ENCODE assay signal across 24 cellular contexts in genomic region chr4:185392156-185392555, GRCh38.
"Had no signal": no experiment of that assay in that cellular context is flagged by ENCODE, and none has a peak within 500 bp of the region (broad histone marks: within the 10 kb centered on the region; RNA-seq: fewer than 3 reads in every experiment).

No MANE protein-coding gene starts in this region.

- DNase-seq: activated CD4-positive, alpha-beta T cell treated with anti-CD3 and anti-CD28 coated beads for 1 hour; activated CD4-positive, alpha-beta T cell treated with anti-CD3 and anti-CD28 coated beads, Interleukin-2, amount 10 ng/mL, durations not matched to agents 24 days and 14 days; activated CD4-positive, alpha-beta T cell treated with anti-CD3 and anti-CD28 coated beads, Interleukin-2, amount 50 U/mL, for 48 hours; activated gamma-delta T cell treated with Interleukin-2 at 50 U/mL for 16 hours; activated naive CD4-positive, alpha-beta T cell treated with anti-CD3 and anti-CD28 coated beads, Interleukin-2, amount 10 ng/mL, durations not matched to agents 7 days and 5 days; activated naive CD8-positive, alpha-beta T cell treated with anti-CD3 and anti-CD28 coated beads for 36 hours; activated T-cell treated with anti-CD3 and anti-CD28 coated beads, Interleukin-2, amount 50 U/mL, for 48 hours; anterior cingulate cortex; NCI-H1092; NCI-H1417; NCI-H1930; NCI-H2171; NCI-H226; NCI-H526; NCI-H774; NK-92 treated with Interleukin-12 subunit alpha and Interleukin-12 subunit beta, amount 100 ng/mL, for 24 hours; OCI-M1; RPMI8226; SW 1271 had no signal

- H3K27ac Mint-ChIP-seq: activated CD4-positive, alpha-beta T cell treated with anti-CD3 and anti-CD28 coated beads, Interleukin-2, amount 10 ng/mL, durations not matched to agents 24 days and 14 days; activated naive CD4-positive, alpha-beta T cell treated with anti-CD3 and anti-CD28 coated beads, Interleukin-2, amount 10 ng/mL, durations not matched to agents 7 days and 5 days; activated naive CD8-positive, alpha-beta T cell treated with anti-CD3 and anti-CD28 coated beads for 36 hours; activated T-helper 2 cell treated with anti-CD3 and anti-CD28 coated beads, Interferon-gamma antibody, Interleukin-2, Interleukin-4, amounts not matched to agents 10 μg/mL and 5 μg/mL and 100 μg/mL, durations not matched to agents 14 hours and 24 hours and 36 hours; WTC11 had no signal

- H3K4me3 Mint-ChIP-seq: activated CD4-positive, alpha-beta T cell treated with anti-CD3 and anti-CD28 coated beads, Interleukin-2, amount 10 ng/mL, durations not matched to agents 24 days and 14 days; activated naive CD4-positive, alpha-beta T cell treated with anti-CD3 and anti-CD28 coated beads, Interleukin-2, amount 10 ng/mL, durations not matched to agents 7 days and 5 days; activated naive CD8-positive, alpha-beta T cell treated with anti-CD3 and anti-CD28 coated beads for 36 hours; WTC11 had no signal

- H3K9me3 Mint-ChIP-seq: activated CD4-positive, alpha-beta T cell treated with anti-CD3 and anti-CD28 coated beads, Interleukin-2, amount 10 ng/mL, durations not matched to agents 24 days and 14 days; activated naive CD4-positive, alpha-beta T cell treated with anti-CD3 and anti-CD28 coated beads, Interleukin-2, amount 10 ng/mL, durations not matched to agents 7 days and 5 days; activated naive CD8-positive, alpha-beta T cell treated with anti-CD3 and anti-CD28 coated beads for 36 hours; activated T-helper 2 cell treated with anti-CD3 and anti-CD28 coated beads, Interferon-gamma antibody, Interleukin-2, Interleukin-4, amounts not matched to agents 10 μg/mL and 5 μg/mL and 100 μg/mL, durations not matched to agents 14 hours and 24 hours and 36 hours had no signal

- ATAC-seq: Panc1, Right ventricle myocardium inferior, SK-N-SH treated with all-trans-retinoic acid at 6 μM for 48 hours, WTC11 had no signal

- H3K27me3 Mint-ChIP-seq: activated CD4-positive, alpha-beta T cell treated with anti-CD3 and anti-CD28 coated beads, Interleukin-2, amount 10 ng/mL, durations not matched to agents 24 days and 14 days; activated naive CD4-positive, alpha-beta T cell treated with anti-CD3 and anti-CD28 coated beads, Interleukin-2, amount 10 ng/mL, durations not matched to agents 7 days and 5 days; activated naive CD8-positive, alpha-beta T cell treated with anti-CD3 and anti-CD28 coated beads for 36 hours had no signal
